21 cellular contexts compared by ENCODE assay signal in genomic region chr1:30720271-30721223, GRCh38. TPM values are rescaled to one million over a fixed set of nuclear protein-coding genes. Genes with fewer than 3 reads are reported as not detected.
DNase-seq lines count a peak whose midpoint lies in the region; ATAC-seq and TF ChIP-seq lines count a peak whose summit lies in the region.
"Had no signal": no experiment of that assay in that cellular context is flagged by ENCODE, and none has a peak within 500 bp of the region (broad histone marks: within the 10 kb centered on the region; RNA-seq: fewer than 3 reads in every experiment).

No MANE protein-coding gene starts in this region.

- CTCF ChIA-PET in CD8-positive, alpha-beta memory T cell (lab: Charles Lee), result interaction anchor here (0.8 to 19.6 kb wide), 13 partner anchors 7 to 213 kb away, joined by 3 to 525 read pairs (median 16); partner anchors contain the start of gene LAPTM5

- H3K36me3 Mint-ChIP-seq in CD8-positive, alpha-beta memory T cell, result peaks cover 0 to 35% (median 0%) of the 10 kb centered on the region in 3 donors
- peaks cover 5% of the 10 kb centered on the region for H3K36me3 Mint-ChIP-seq in activated naive CD8-positive, alpha-beta T cell treated with anti-CD3 and anti-CD28 coated beads, Interleukin-2, amount 50 U/mL, for 24 hours (ENCODE audit: low read depth)
- H3K36me3 Mint-ChIP-seq in nephron (ENCODE audit: low read depth), result no peaks in the 10 kb centered on the region

- H3K4me1 Mint-ChIP-seq in CD8-positive, alpha-beta memory T cell, result peaks cover 24 to 62% (median 37%) of the 10 kb centered on the region in 3 donors
- peaks cover 33% of the 10 kb centered on the region for H3K4me1 Mint-ChIP-seq in activated naive CD8-positive, alpha-beta T cell treated with anti-CD3 and anti-CD28 coated beads, Interleukin-2, amount 50 U/mL, for 24 hours
- H3K4me1 Mint-ChIP-seq in nephron, result no peaks in the 10 kb centered on the region

- no peaks in the 10 kb centered on the region for H3K27me3 Mint-ChIP-seq in CD8-positive, alpha-beta memory T cell
- H3K27me3 Mint-ChIP-seq in activated naive CD8-positive, alpha-beta T cell treated with anti-CD3 and anti-CD28 coated beads, Interleukin-2, amount 50 U/mL, for 24 hours, result no peaks in the 10 kb centered on the region
- peaks cover 7% of the 10 kb centered on the region for H3K27me3 Mint-ChIP-seq in nephron (ENCODE audit: low read depth)

- H3K9me3 ChIP-seq in BLaER1 treated with 17β-estradiol and CSF1 and Interleukin-3, amounts not matched to agents 10 nM and 100 nM (replicated peaks in 1 of 11), result peaks cover 0 to 7% (median 4%) of the 10 kb centered on the region in 11 experiments; a peak in 9 of 22 replicates
- H3K9me3 ChIP-seq in CD8-positive, alpha-beta memory T cell (ENCODE audit: low read length), result no peaks in the 10 kb centered on the region

- H3K4me1 ChIP-seq in BLaER1 treated with 17β-estradiol and CSF1 and Interleukin-3, amounts not matched to agents 10 nM and 100 nM, result peaks cover 54 to 82% (median 66%) of the 10 kb centered on the region in 10 experiments
- H3K4me1 ChIP-seq in CD8-positive, alpha-beta memory T cell (ENCODE audit: insufficient read depth, low read length), result peaks cover 26% of the 10 kb centered on the region

- H3K27ac Mint-ChIP-seq in CD8-positive, alpha-beta memory T cell, result peak overlapping the region in 5 of 8 donors; percentile 55 to 88 (median 57)
- no peak overlapping the region for H3K27ac Mint-ChIP-seq in activated naive CD8-positive, alpha-beta T cell treated with anti-CD3 and anti-CD28 coated beads, Interleukin-2, amount 50 U/mL, for 24 hours
- H3K27ac Mint-ChIP-seq in nephron, result peak overlapping the region in 1 of 3 experiments; percentile 39

- peak overlapping the region in 2 of 11 experiments; percentile 7 to 80; a peak in 3 of 22 replicates for H3K9ac ChIP-seq in BLaER1 treated with 17β-estradiol and CSF1 and Interleukin-3, amounts not matched to agents 10 nM and 100 nM

- no peak overlapping the region for H3K27ac ChIP-seq in BLaER1 treated with 17β-estradiol and CSF1 and Interleukin-3, amounts not matched to agents 10 nM and 100 nM
- peak overlapping the region; percentile 100 for H3K27ac ChIP-seq in CD8-positive, alpha-beta memory T cell (ENCODE audit: low read depth, low read length)
- H3K27ac ChIP-seq: VCaP had no signal

- H4K20me1 ChIP-seq in BLaER1 treated with 17β-estradiol and CSF1 and Interleukin-3, amounts not matched to agents 10 nM and 100 nM, result peaks cover 0 to 45% (median 11%) of the 10 kb centered on the region in 11 experiments; a peak in 13 of 22 replicates

- no peak for TF ChIP-seq CTCF in nephron (IDR thresholded peaks at IDR 0.05; ENCODE audit: unreplicated experiment in 3 of 3)

- no peaks in the 10 kb centered on the region for H3K27me3 ChIP-seq in BLaER1 treated with 17β-estradiol and CSF1 and Interleukin-3, amounts not matched to agents 10 nM and 100 nM
- no peaks in the 10 kb centered on the region for H3K27me3 ChIP-seq in CD8-positive, alpha-beta memory T cell (ENCODE audit: insufficient read depth, low read length, poor library complexity, severe bottlenecking)
- H3K27me3 ChIP-seq: gastroesophageal sphincter had no signal

- peak overlapping the region in 6 of 7 donors; percentile 39 to 93 (median 66) for H3K4me3 Mint-ChIP-seq in CD8-positive, alpha-beta memory T cell
- peak overlapping the region; percentile 84 for H3K4me3 Mint-ChIP-seq in activated naive CD8-positive, alpha-beta T cell treated with anti-CD3 and anti-CD28 coated beads, Interleukin-2, amount 50 U/mL, for 24 hours
- peak overlapping the region in 2 of 3 experiments; percentile 34 to 47 for H3K4me3 Mint-ChIP-seq in nephron

- H3K4me3 ChIP-seq in BLaER1 treated with 17β-estradiol and CSF1 and Interleukin-3, amounts not matched to agents 10 nM and 100 nM, result no peak overlapping the region
- no peak overlapping the region for H3K4me3 ChIP-seq in CD8-positive, alpha-beta memory T cell (ENCODE audit: low read length)

- peaks cover 0 to 9% (median 0%) of the 10 kb centered on the region in 11 experiments; a peak in 2 of 22 replicates for H3K36me3 ChIP-seq in BLaER1 treated with 17β-estradiol and CSF1 and Interleukin-3, amounts not matched to agents 10 nM and 100 nM
- H3K36me3 ChIP-seq in CD8-positive, alpha-beta memory T cell (ENCODE audit: insufficient read depth, low read length), result peaks cover 24% of the 10 kb centered on the region

- H3K9me3 Mint-ChIP-seq in CD8-positive, alpha-beta memory T cell, result peaks cover 0 to 3% (median 2%) of the 10 kb centered on the region in 5 donors
- H3K9me3 Mint-ChIP-seq in activated naive CD8-positive, alpha-beta T cell treated with anti-CD3 and anti-CD28 coated beads, Interleukin-2, amount 50 U/mL, for 24 hours, result peaks cover 2% of the 10 kb centered on the region
- H3K9me3 Mint-ChIP-seq in nephron, result peaks cover 3% of the 10 kb centered on the region

- H3K4me2 ChIP-seq in BLaER1 treated with 17β-estradiol and CSF1 and Interleukin-3, amounts not matched to agents 10 nM and 100 nM, result peak overlapping the region; percentile 91 to 100 (median 98); a peak in 20 of 22 replicates

- no peak for DNase-seq in CD8-positive, alpha-beta memory T cell
- no peak for DNase-seq in activated naive CD8-positive, alpha-beta T cell treated with anti-CD3 and anti-CD28 coated beads, Interleukin-2, amount 50 U/mL, for 24 hours
- DNase-seq in RPMI8226 (no peak), NCI-H1930 (lab: John Stamatoyannopoulos, UW) (no peak), SKM-1 treated with dmso at 0.1 percent for 144 hours (lab: John Stamatoyannopoulos, UW; ENCODE audit: unreplicated experiment) (no peak)
- DNase-seq: amygdala; central memory CD4-positive, alpha-beta T cell; effector CD4-positive, alpha-beta T cell; EL; left colon; NCI-H2029 treated with DMSO at 0.1 percent for 48 hours; retina; Right ventricle myocardium superior; stimulated activated CD8-positive, alpha-beta memory T cell treated with anti-CD3 and anti-CD28 coated beads, Interleukin-4, amount 100 ng/mL, for 48 hours had no signal

- POLR2A ChIA-PET in CD8-positive, alpha-beta memory T cell (lab: Charles Lee), result interaction anchor here (0.5 to 3.0 kb wide), 8 partner anchors 10 to 66 kb away, joined by 3 to 25 read pairs (median 8); partner anchors contain the start of gene LAPTM5

- ATAC-seq in activated naive CD8-positive, alpha-beta T cell treated with anti-CD3 and anti-CD28 coated beads, Interleukin-2, amount 50 U/mL, for 24 hours, result no peak
- ATAC-seq: esophagus mucosa, gastroesophageal sphincter, left colon had no signal

RNA-seq across cellular contexts. Expression of gene MATN1, which starts 2.8 kb away (rescaled TPM):
- under 1 TPM; 0.59 to 0.91 TPM for total RNA-seq in CD8-positive, alpha-beta memory T cell
- not detected for polyA plus RNA-seq in CD8-positive, alpha-beta memory T cell
- total RNA-seq: esophagus mucosa; gastroesophageal sphincter; left colon; Right ventricle myocardium superior; T-helper 1 cell treated with Interleukin-12 subunit alpha and Interleukin-12 subunit beta and Interleukin-4 antibody, amounts not matched to agents 30 ng/mL and 1 ng/mL, for 36 hours had no signal

RNA-seq across cellular contexts. Expression of gene LAPTM5, which starts 37.0 kb away (rescaled TPM):
- 100 to 1,000 TPM; 204 to 206 TPM for total RNA-seq in CD8-positive, alpha-beta memory T cell
- 589 TPM for polyA plus RNA-seq in CD8-positive, alpha-beta memory T cell
- total RNA-seq: NCI-H460 had no signal
